ENCODE assay signal across 21 cellular contexts in the genomic region with DNA sequence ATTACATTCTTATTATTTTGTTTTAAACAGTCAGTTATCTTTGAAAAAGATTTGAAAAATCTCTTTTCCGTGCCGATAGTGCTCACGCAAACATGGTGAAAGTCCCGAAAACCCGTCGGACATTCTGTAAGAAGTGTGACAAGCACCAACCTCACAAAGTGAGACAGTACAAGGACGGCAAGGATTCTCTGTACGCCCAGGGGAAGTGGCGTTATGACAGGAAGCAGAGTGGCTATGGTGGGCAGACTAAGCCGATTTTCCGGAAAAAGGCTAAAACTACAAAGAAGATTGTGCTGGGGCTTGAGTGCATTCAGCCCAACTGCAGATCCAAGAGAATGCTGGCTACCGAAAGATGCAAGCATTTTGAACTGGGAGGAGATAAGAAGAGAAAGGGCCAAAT.
DNase-seq lines count a peak whose midpoint lies in the region; ATAC-seq and TF ChIP-seq lines count a peak whose summit lies in the region.
"Had no signal": no experiment of that assay in that cellular context is flagged by ENCODE, and none has a peak within 500 bp of the region (broad histone marks: within the 10 kb centered on the region; RNA-seq: fewer than 3 reads in every experiment).

No MANE protein-coding gene starts in this region.

- peaks cover 7% of the 10 kb centered on the region for H3K4me1 Mint-ChIP-seq in activated T-cell treated with anti-CD3 and anti-CD28 coated beads, Interleukin-2, amount 50 U/mL, for 24 hours (ENCODE audit: low read depth)
- H3K4me1 Mint-ChIP-seq in activated naive CD8-positive, alpha-beta T cell treated with anti-CD3 and anti-CD28 coated beads, Interleukin-2, amount 50 U/mL, for 24 hours = peaks cover 7% of the 10 kb centered on the region

- DNase-seq in activated T-cell treated with anti-CD3 and anti-CD28 coated beads, Interleukin-2, amount 50 U/mL, for 24 hours = no peak
- DNase-seq in activated T-cell treated with anti-CD3 and anti-CD28 coated beads for 4 hours (no peak), NOMO-1 treated with dmso at 0.1 percent for 144 hours (lab: John Stamatoyannopoulos, UW; ENCODE audit: unreplicated experiment) (peak; percentile 11), GM20000 (ENCODE audit: low spot score) (no peak), erythroblast (lab: John Stamatoyannopoulos, UW) (no peak)
- DNase-seq in activated naive CD8-positive, alpha-beta T cell treated with anti-CD3 and anti-CD28 coated beads, Interleukin-2, amount 50 U/mL, for 24 hours = no peak
- DNase-seq in stimulated activated CD8-positive, alpha-beta memory T cell treated with anti-CD3 and anti-CD28 coated beads, Interleukin-4, amount 100 ng/mL, for 48 hours = peak; percentile 43
- DNase-seq: activated CD4-positive, CD25-positive, alpha-beta regulatory T cell; C1 segment of cervical spinal cord; DMS53; GM23248; left lung; MG63; midbrain; NCI-H2029; right cardiac atrium; SHP77; stimulated activated naive CD4-positive, alpha-beta T cell treated with Interleukin-2 at 50 U/mL for 16 hours had no signal

- H3K36me3 Mint-ChIP-seq in activated T-cell treated with anti-CD3 and anti-CD28 coated beads, Interleukin-2, amount 50 U/mL, for 24 hours (ENCODE audit: low read depth) = no peaks in the 10 kb centered on the region
- no peaks in the 10 kb centered on the region for H3K36me3 Mint-ChIP-seq in activated naive CD8-positive, alpha-beta T cell treated with anti-CD3 and anti-CD28 coated beads, Interleukin-2, amount 50 U/mL, for 24 hours (ENCODE audit: low read depth)
- H3K36me3 Mint-ChIP-seq: type B pancreatic cell had no signal

- H3K27ac Mint-ChIP-seq in activated T-cell treated with anti-CD3 and anti-CD28 coated beads, Interleukin-2, amount 50 U/mL, for 24 hours = peak overlapping the region; percentile 86
- peak overlapping the region; percentile 69 for H3K27ac Mint-ChIP-seq in activated naive CD8-positive, alpha-beta T cell treated with anti-CD3 and anti-CD28 coated beads, Interleukin-2, amount 50 U/mL, for 24 hours
- H3K27ac Mint-ChIP-seq: type B pancreatic cell had no signal

- ATAC-seq in activated naive CD8-positive, alpha-beta T cell treated with anti-CD3 and anti-CD28 coated beads, Interleukin-2, amount 50 U/mL, for 24 hours = no peak
- ATAC-seq in HG03521 (IDR thresholded peaks at IDR 0.05; ENCODE audit: unreplicated experiment) = no peak
- ATAC-seq: A549, left lung, right cardiac atrium had no signal

- peaks cover 3% of the 10 kb centered on the region for H3K9me3 Mint-ChIP-seq in activated T-cell treated with anti-CD3 and anti-CD28 coated beads, Interleukin-2, amount 50 U/mL, for 24 hours
- no peaks in the 10 kb centered on the region for H3K9me3 Mint-ChIP-seq in activated naive CD8-positive, alpha-beta T cell treated with anti-CD3 and anti-CD28 coated beads, Interleukin-2, amount 50 U/mL, for 24 hours
- H3K9me3 Mint-ChIP-seq: type B pancreatic cell had no signal

- TF ChIP-seq CTCF in GM20000 (IDR thresholded peaks at IDR 0.05; ENCODE audit: extremely low read depth, missing control alignments) = no peak

- no peak for TF ChIP-seq POLR2A in erythroblast (IDR thresholded peaks at IDR 0.05; ENCODE audit: low read length)

- peaks cover 7% of the 10 kb centered on the region for H3K27me3 Mint-ChIP-seq in activated T-cell treated with anti-CD3 and anti-CD28 coated beads, Interleukin-2, amount 50 U/mL, for 24 hours
- H3K27me3 Mint-ChIP-seq in activated naive CD8-positive, alpha-beta T cell treated with anti-CD3 and anti-CD28 coated beads, Interleukin-2, amount 50 U/mL, for 24 hours = peaks cover 6% of the 10 kb centered on the region

- peak overlapping the region; percentile 56 for H3K4me3 Mint-ChIP-seq in activated T-cell treated with anti-CD3 and anti-CD28 coated beads, Interleukin-2, amount 50 U/mL, for 24 hours
- peak overlapping the region; percentile 67 for H3K4me3 Mint-ChIP-seq in activated naive CD8-positive, alpha-beta T cell treated with anti-CD3 and anti-CD28 coated beads, Interleukin-2, amount 50 U/mL, for 24 hours
- H3K4me3 Mint-ChIP-seq: type B pancreatic cell had no signal

Comparison
In these comparisons a context has a peak if more than half of its experiments do, and no peak if none do; other contexts are left out.
1. DNase-seq: peak in NOMO-1 treated with dmso at 0.1 percent for 144 hours (single experiment) and stimulated activated CD8-positive, alpha-beta memory T cell treated with anti-CD3 and anti-CD28 coated beads, Interleukin-4, amount 100 ng/mL, for 48 hours (single experiment); none in activated T-cell treated with anti-CD3 and anti-CD28 coated beads, Interleukin-2, amount 50 U/mL, for 24 hours (single experiment), activated T-cell treated with anti-CD3 and anti-CD28 coated beads for 4 hours (single experiment), activated naive CD8-positive, alpha-beta T cell treated with anti-CD3 and anti-CD28 coated beads, Interleukin-2, amount 50 U/mL, for 24 hours (single experiment), GM20000 (single experiment) and erythroblast (0 of 2).